ENCODE assay signal across 21 cellular contexts in genomic region chr1:170808229-170808870, GRCh38.
A peak's percentile ranks its signal among the peaks of the same experiment; 100 is the strongest.
DNase-seq lines count a peak whose midpoint lies in the region; ATAC-seq and TF ChIP-seq lines count a peak whose summit lies in the region.
"Had no signal": no experiment of that assay in that cellular context is flagged by ENCODE, and none has a peak within 500 bp of the region (broad histone marks: within the 10 kb centered on the region; RNA-seq: fewer than 3 reads in every experiment).

No MANE protein-coding gene starts in this region.

- H3K4me1 ChIP-seq in lower lobe of right lung (peaks cover 11% of the 10 kb centered on the region), upper lobe of right lung (no peaks in the 10 kb centered on the region)

- no peaks in the 10 kb centered on the region for H3K27me3 ChIP-seq in lower lobe of right lung (ENCODE audit: low read depth)
- H3K27me3 ChIP-seq in upper lobe of right lung = no peaks in the 10 kb centered on the region

- H3K4me3 ChIP-seq in lower lobe of right lung = no peak overlapping the region
- H3K4me3 ChIP-seq in upper lobe of right lung = no peak overlapping the region
- H3K4me3 ChIP-seq: PC-9 had no signal

- H3K9me3 ChIP-seq in lower lobe of right lung (no peaks in the 10 kb centered on the region), upper lobe of right lung (no peaks in the 10 kb centered on the region)

- DNase-seq in NCI-H510A treated with DMSO at 0.1 percent for 48 hours (lab: John Stamatoyannopoulos, UW) (peak; percentile 9), NCI-H510A (lab: John Stamatoyannopoulos, UW) (no peak), astrocyte of the hippocampus (ENCODE audit: low read depth, low spot score) (peak; percentile 2), lower lobe of right lung (no peak), upper lobe of right lung (no peak), NCI-H146 treated with DMSO at 0.1 percent for 48 hours (lab: John Stamatoyannopoulos, UW; ENCODE audit: unreplicated experiment) (no peak), AG08395 (ENCODE audit: low spot score) (no peak)
- DNase-seq in NK-92 treated with Interleukin-12 subunit alpha and Interleukin-12 subunit beta, amount 100 ng/mL, for 24 hours (lab: John Stamatoyannopoulos, UW) = no peak
- DNase-seq: 8988T; CD4-positive, alpha-beta memory T cell; DMS79; H7; Kasumi-1; MM.1S; NCI-H1092 treated with DMSO at 0.1 percent for 48 hours; NCI-H146; NCI-H2081; NCI-H524 treated with DMSO at 0.1 percent for 48 hours; PC-9; SIG-M5 had no signal

- peak overlapping the region; percentile 6 for H3K27ac ChIP-seq in lower lobe of right lung
- H3K27ac ChIP-seq in upper lobe of right lung = no peak overlapping the region
- H3K27ac ChIP-seq: PC-9, RWPE1 had no signal

- intact Hi-C loops in lower lobe of right lung (cut with DNase I) (no loop called here), upper lobe of right lung (cut with DNase I) (no loop called here)

- no peaks in the 10 kb centered on the region for H3K36me3 ChIP-seq in lower lobe of right lung
- no peaks in the 10 kb centered on the region for H3K36me3 ChIP-seq in upper lobe of right lung

- ATAC-seq in lower lobe of right lung (peak; percentile 81 to 85), upper lobe of right lung (peak; percentile 76)

- TF ChIP-seq CTCF in lower lobe of right lung (IDR thresholded peaks at IDR 0.05) = no peak
- TF ChIP-seq CTCF in upper lobe of right lung (IDR thresholded peaks at IDR 0.05) = no peak

Comparison
In these comparisons a context has a peak if more than half of its experiments do, and no peak if none do; other contexts are left out.
1. DNase-seq: peak in NCI-H510A treated with DMSO at 0.1 percent for 48 hours (single experiment) and astrocyte of the hippocampus (single experiment); none in NCI-H510A (single experiment), lower lobe of right lung (single experiment), upper lobe of right lung (single experiment), NCI-H146 treated with DMSO at 0.1 percent for 48 hours (single experiment), NK-92 treated with Interleukin-12 subunit alpha and Interleukin-12 subunit beta, amount 100 ng/mL, for 24 hours (single experiment) and AG08395 (single experiment).